8 cellular contexts compared by ENCODE assay signal in the genomic region with DNA sequence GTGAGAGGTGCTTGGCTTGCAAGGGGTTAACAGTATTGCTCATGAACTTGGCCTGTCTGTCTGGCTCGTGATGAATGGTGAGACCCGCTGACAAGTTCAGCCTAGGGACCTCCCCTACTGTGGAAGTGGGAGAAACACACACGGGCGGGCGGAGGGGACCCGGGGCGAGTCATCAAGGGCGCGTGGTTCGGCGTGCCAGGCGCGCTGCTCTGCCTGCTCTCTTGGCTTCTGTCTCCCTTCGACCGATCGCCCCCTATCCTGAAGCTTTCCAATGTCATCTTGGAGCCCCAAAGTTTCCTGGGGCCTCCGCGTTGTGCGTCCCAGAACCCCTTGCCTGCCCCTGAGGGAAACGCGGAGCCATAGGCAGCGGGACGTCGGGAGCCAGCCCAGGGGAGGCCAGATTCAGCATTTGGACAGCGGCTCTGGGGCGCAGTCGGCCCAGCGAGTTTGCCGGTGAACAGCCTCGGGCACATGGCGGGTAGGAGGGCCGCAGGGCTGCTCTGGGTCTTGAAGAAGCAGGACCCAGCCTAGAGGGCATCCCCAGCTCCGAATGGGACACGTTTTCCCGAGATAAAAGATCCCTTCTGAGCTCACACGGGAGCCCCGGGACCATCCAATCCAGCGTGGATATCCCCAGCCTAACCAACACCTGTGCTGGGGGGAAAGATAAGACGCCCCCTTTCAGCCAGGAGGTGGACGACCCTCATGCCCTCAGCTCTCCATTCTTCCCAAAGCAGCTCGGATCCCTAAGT. TPM values are rescaled to one million over a fixed set of nuclear protein-coding genes. Genes with fewer than 3 reads are reported as not detected.
DNase-seq lines count a peak whose midpoint lies in the region; ATAC-seq, FAIRE-seq and TF ChIP-seq lines count a peak whose summit lies in the region.

No MANE protein-coding gene starts in this region.

- no CpG with 5 or more reads among the region's 41 CpGs for WGBS in HepG2 (ENCODE audit: low lambda C conversion rate)

- TF ChIP-seq EP300 in HepG2 (IDR thresholded peaks at IDR 0.05; ENCODE audit: low read depth in 2 of 2, low read length in 2 of 2): no peak
- TF ChIP-seq EP300 in HepG2 (CRISPR knock-in tag; IDR thresholded peaks at IDR 0.05; ENCODE audit: borderline replicate concordance): no peak

- no peak for TF ChIP-seq POLR2A in HepG2 (IDR thresholded peaks at IDR 0.05; ENCODE audit: insufficient read depth in 1 of 2, low read depth in 2 of 2, low read length in 2 of 2)

- H3K27me3 ChIP-seq in brain microvascular endothelial cell (replicated peaks) (peaks cover 94% of the 10 kb centered on the region), HepG2 (ENCODE audit: control insufficient read depth in 1 of 2, insufficient read depth in 2 of 2, low read length in 2 of 2) (peaks cover 12 to 89% of the 10 kb centered on the region in 2 experiments)

- no peaks in the 10 kb centered on the region for H3K79me2 ChIP-seq in HepG2 (ENCODE audit: insufficient read depth, low read length)

- TF ChIP-seq CTCF in VCaP (conservative IDR thresholded peaks at IDR 0.05) (no peak), brain microvascular endothelial cell (IDR thresholded peaks at IDR 0.05; ENCODE audit: low read depth, low read length, missing control alignments) (no peak), HepG2 (CRISPR knock-in tag; IDR thresholded peaks at IDR 0.05) (no peak), omental fat pad (IDR thresholded peaks at IDR 0.05) (no peak)

- H3K36me3 ChIP-seq in brain microvascular endothelial cell (replicated peaks): no peaks in the 10 kb centered on the region
- no peaks in the 10 kb centered on the region for H3K36me3 ChIP-seq in HepG2 (replicated peaks in 1 of 2; ENCODE audit: control insufficient read depth in 1 of 2, insufficient read depth in 2 of 2, low read length in 2 of 2)

- peaks cover 11% of the 10 kb centered on the region for H4K20me1 ChIP-seq in HepG2 (ENCODE audit: insufficient read depth, low read length)

- no peak overlapping the region for H3K9ac ChIP-seq in HepG2 (ENCODE audit: insufficient read depth, low read depth, low read length)

- H2AFZ ChIP-seq in HepG2 (ENCODE audit: low read length): no peak overlapping the region

- CTCF ChIA-PET in HepG2 (lab: Yijun Ruan, JAX; ENCODE audit: low intra/inter-chr PET ratio, low total read pairs): interaction anchor here (1.4 kb wide), 1 partner anchor 69 kb away, joined by 5 read pairs; no protein-coding TSS in a partner anchor

- H3K27ac ChIP-seq in VCaP: peak overlapping the region; percentile 78
- H3K27ac ChIP-seq in brain microvascular endothelial cell: no peak overlapping the region
- H3K27ac ChIP-seq in HepG2 (ENCODE audit: extremely low read length, insufficient read depth, low read length): no peak overlapping the region

- no peak overlapping the region for H3K4me2 ChIP-seq in HepG2 (ENCODE audit: low read depth, low read length)

- POLR2A ChIA-PET in HepG2 (lab: Yijun Ruan, JAX): no interaction called here

- no peak for TF ChIP-seq RAD21 in HepG2 (CRISPR knock-in tag; IDR thresholded peaks at IDR 0.05)

- DNase-seq in Caki2 (ENCODE audit: low read depth) (peak; percentile 63), M059J (ENCODE audit: low read depth) (peak; percentile 57), brain microvascular endothelial cell (peak; percentile 33), HepG2 (ENCODE audit: low spot score) (peak; percentile 22), omental fat pad (ENCODE audit: low spot score) (no peak)
- DNase-seq in stimulated activated CD4-positive, alpha-beta T cell treated with anti-CD3 and anti-CD28 coated beads, TNF-alpha, amount 100 ng/mL, for 48 hours (ENCODE audit: low read depth in 3 of 3): peak; percentile 21 to 47 (median 33)

- peak; percentile 63 for ATAC-seq in HepG2
- no peak for ATAC-seq in HG02759 (IDR thresholded peaks at IDR 0.05; ENCODE audit: unreplicated experiment)
- no peak for ATAC-seq in omental fat pad (ENCODE audit: low FRiP score)

- intact Hi-C loops in HepG2 (cut with micrococcal nuclease; ENCODE audit: unreplicated experiment): no loop called here

- FAIRE-seq in HepG2 (lab: Jason Lieb, UNC): no peak

- in situ Hi-C loops in Caki2 (cut with HindIII; ENCODE audit: low pct_unique_long_range_greater_than_20kb, low sequenced_read_pairs): loop anchor here (5.0 kb wide), 1 partner anchor 76 kb away; no protein-coding TSS in a partner anchor
- in situ Hi-C loops in brain microvascular endothelial cell (cut with HindIII; ENCODE audit: low pct_ligation_motif_present, low sequenced_read_pairs): no loop called here
- in situ Hi-C loops in HepG2 (cut with HindIII; ENCODE audit: extremely low pct_ligation_motif_present, low pct_unique_long_range_greater_than_20kb): no loop called here

- H3K4me3 ChIP-seq in brain microvascular endothelial cell (ENCODE audit: low read depth, low read length) (no peak overlapping the region), HepG2 (replicated peaks in 1 of 3; ENCODE audit: insufficient read depth in 1 of 3, low read depth in 2 of 3, low read length in 3 of 3) (no peak overlapping the region)

- H3K9me3 ChIP-seq in HepG2 (ENCODE audit: low read length): no peaks in the 10 kb centered on the region

- no TSS peak for BruUV-seq in HepG2 (replicated peaks; lab: Mats Ljungman, UMichigan)

- peaks cover 7% of the 10 kb centered on the region for H3K4me1 ChIP-seq in HepG2 (ENCODE audit: insufficient read depth, low read length)

TF ChIP-seq in HepG2, 621 proteins besides CTCF, POLR2A, EP300 and RAD21 (continues in another document):
- TF ChIP-seq PHF20 (CRISPR knock-in tag; IDR thresholded peaks at IDR 0.05): 0 out of 2 replicates have a peak, but pooled peaks have one; percentile 38
- no peak for TF ChIP-seq GTF3A (CRISPR knock-in tag; conservative IDR thresholded peaks at IDR 0.05)
- TF ChIP-seq, protein P1, sequence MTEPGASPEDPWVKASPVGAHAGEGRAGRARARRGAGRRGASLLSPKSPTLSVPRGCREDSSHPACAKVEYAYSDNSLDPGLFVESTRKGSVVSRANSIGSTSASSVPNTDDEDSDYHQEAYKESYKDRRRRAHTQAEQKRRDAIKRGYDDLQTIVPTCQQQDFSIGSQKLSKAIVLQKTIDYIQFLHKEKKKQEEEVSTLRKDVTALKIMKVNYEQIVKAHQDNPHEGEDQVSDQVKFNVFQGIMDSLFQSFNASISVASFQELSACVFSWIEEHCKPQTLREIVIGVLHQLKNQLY (CRISPR knock-in tag; IDR thresholded peaks at IDR 0.05): no peak
- TF ChIP-seq, protein P2, sequence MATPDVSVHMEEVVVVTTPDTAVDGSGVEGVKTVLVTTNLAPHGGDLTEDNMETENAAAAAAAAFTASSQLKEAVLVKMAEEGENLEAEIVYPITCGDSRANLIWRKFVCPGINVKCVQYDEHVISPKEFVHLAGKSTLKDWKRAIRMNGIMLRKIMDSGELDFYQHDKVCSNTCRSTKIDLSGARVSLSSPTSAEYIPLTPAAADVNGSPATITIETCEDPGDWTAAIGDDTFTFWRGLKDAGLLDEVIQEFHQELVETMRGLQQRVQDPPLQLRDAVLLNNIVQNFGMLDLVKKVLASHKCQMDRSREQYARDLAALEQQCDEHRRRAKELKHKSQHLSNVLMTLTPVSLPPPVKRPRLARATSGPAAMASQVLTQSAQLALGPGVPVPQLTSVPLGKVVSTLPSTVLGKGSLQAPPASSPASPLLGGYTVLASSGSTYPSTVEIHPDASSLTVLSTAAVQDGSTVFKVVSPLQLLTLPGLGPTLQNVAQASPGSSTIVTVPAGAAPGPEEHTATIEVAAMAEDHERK (CRISPR knock-in tag; IDR thresholded peaks at IDR 0.05; ENCODE audit: low read depth): no peak
- TF ChIP-seq, protein P3, sequence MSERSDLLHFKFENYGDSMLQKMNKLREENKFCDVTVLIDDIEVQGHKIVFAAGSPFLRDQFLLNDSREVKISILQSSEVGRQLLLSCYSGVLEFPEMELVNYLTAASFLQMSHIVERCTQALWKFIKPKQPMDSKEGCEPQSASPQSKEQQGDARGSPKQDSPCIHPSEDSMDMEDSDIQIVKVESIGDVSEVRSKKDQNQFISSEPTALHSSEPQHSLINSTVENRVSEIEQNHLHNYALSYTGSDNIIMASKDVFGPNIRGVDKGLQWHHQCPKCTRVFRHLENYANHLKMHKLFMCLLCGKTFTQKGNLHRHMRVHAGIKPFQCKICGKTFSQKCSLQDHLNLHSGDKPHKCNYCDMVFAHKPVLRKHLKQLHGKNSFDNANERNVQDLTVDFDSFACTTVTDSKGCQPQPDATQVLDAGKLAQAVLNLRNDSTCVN (CRISPR knock-in tag; IDR thresholded peaks at IDR 0.05; ENCODE audit: borderline replicate concordance): peak; percentile 89

RNA-seq across cellular contexts. Expression of a gene that starts 27.0 kb away (rescaled TPM):
- 59.6 and 69.7 TPM in 2 replicates for total RNA-seq in Caki2 (2014; rRNA removed; shearing (Covaris generic); ENCODE audit: low replicate concordance)
- total RNA-seq in M059J (2014; rRNA removed; shearing (Covaris generic)): 24.2 and 41.3 TPM in 2 replicates
- 19.1 and 35.5 TPM in 2 replicates for total RNA-seq in HepG2 (2016; rRNA removed; fragmentation: Illumina TruSeq; extraction: Trizol)
- 6.9 and 8.0 TPM in 2 replicates for total RNA-seq in HepG2 (2016; cell fraction: cytosol; rRNA removed; fragmentation: Illumina TruSeq; extraction: Trizol; ENCODE audit: low read depth)
- 16.0 and 36.6 TPM in 2 replicates for total RNA-seq in HepG2 (2016; cell fraction: insoluble cytoplasmic fraction; rRNA removed; fragmentation: Illumina TruSeq; extraction: Trizol)
- 11.4 and 21.6 TPM in 2 replicates for total RNA-seq in HepG2 (2016; cell fraction: membrane; rRNA removed; fragmentation: Illumina TruSeq; extraction: Trizol)
- 38.6 and 60.2 TPM in 2 replicates for total RNA-seq in HepG2 (2016; cell fraction: nucleus; rRNA removed; fragmentation: Illumina TruSeq; extraction: Trizol)
- polyA plus RNA-seq in HepG2 (2011; rRNA removed): 25.7 and 26.6 TPM in 2 replicates
- polyA plus RNA-seq in HepG2 (2011; cell fraction: cytosol; rRNA removed): 13.7 and 15.2 TPM in 2 replicates
- polyA plus RNA-seq in HepG2 (2011; cell fraction: nucleus; rRNA removed): 142 and 145 TPM in 2 replicates
- 28.3 and 36.3 TPM in 2 replicates for polyA plus RNA-seq in HepG2 (2012)
- polyA plus RNA-seq in HepG2 (2016; cell fraction: cytosol; fragmentation: Illumina TruSeq; extraction: Trizol; ENCODE audit: low read depth): 3.7 and 4.1 TPM in 2 replicates
- 16.4 and 17.4 TPM in 2 replicates for polyA plus RNA-seq in HepG2 (2016; cell fraction: insoluble cytoplasmic fraction; fragmentation: Illumina TruSeq; extraction: Trizol; ENCODE audit: low read depth)
- polyA plus RNA-seq in HepG2 (2016; cell fraction: membrane; fragmentation: Illumina TruSeq; extraction: Trizol; ENCODE audit: low read depth): 6.7 and 7.3 TPM in 2 replicates
- polyA plus RNA-seq in HepG2 (2016; cell fraction: nucleus; fragmentation: Illumina TruSeq; extraction: Trizol; ENCODE audit: insufficient read depth, low read depth): 82.0 and 91.8 TPM in 2 replicates
- polyA minus RNA-seq in HepG2 (2011; rRNA and poly(A)+ RNA removed; ENCODE audit: low replicate concordance): 52.1 and 71.8 TPM in 2 replicates
- polyA minus RNA-seq in HepG2 (2011; cell fraction: cytosol; rRNA and poly(A)+ RNA removed): 13.2 and 24.3 TPM in 2 replicates
- 84.7 and 98.0 TPM in 2 replicates for polyA minus RNA-seq in HepG2 (2011; cell fraction: nucleus; rRNA and poly(A)+ RNA removed)
- total RNA-seq in omental fat pad: 10 to 100 TPM; 52.9 to 93.3 (median 66.9) TPM
